26 cellular contexts compared by ENCODE assay signal in genomic region chr10:105189464-105189800, GRCh38.
DNase-seq lines count a peak whose midpoint lies in the region; TF ChIP-seq lines count a peak whose summit lies in the region.
"Had no signal": no experiment of that assay in that cellular context is flagged by ENCODE, and none has a peak within 500 bp of the region (broad histone marks: within the 10 kb centered on the region; RNA-seq: fewer than 3 reads in every experiment).

No MANE protein-coding gene starts in this region.

- CTCF ChIA-PET in mammary epithelial cell (lab: Charles Lee; ENCODE audit: low non-redundant PET): no interaction called here

- H3K4me2 ChIP-seq in mammary epithelial cell (ENCODE audit: insufficient read depth, low read depth, low read length): no peak overlapping the region

- H3K36me3 ChIP-seq in mammary epithelial cell (ENCODE audit: insufficient read depth, low read length) (no peaks in the 10 kb centered on the region), esophagus muscularis mucosa (no peaks in the 10 kb centered on the region)
- H3K36me3 ChIP-seq: HAP-1, Peyer's patch, SJSA1, transverse colon had no signal

- 82% methylated on average over 2 of the region's 2 CpGs for WGBS in mammary epithelial cell (ENCODE audit: low coverage, missing lambda C conversion rate)
- 100% methylated on average over 2 of the region's 2 CpGs for whole genome bisulfite sequencing in esophagus muscularis mucosa

- no peaks in the 10 kb centered on the region for H4K20me1 ChIP-seq in mammary epithelial cell (ENCODE audit: insufficient read depth, low read length)

- H3K27ac ChIP-seq in mammary epithelial cell (ENCODE audit: insufficient read depth, low read depth, low read length) (peak overlapping the region; percentile 11), esophagus muscularis mucosa (replicated peaks in 1 of 4) (no peak overlapping the region)
- H3K27ac ChIP-seq: Peyer's patch, SJSA1, transverse colon had no signal

- H3K4me1 ChIP-seq in mammary epithelial cell (ENCODE audit: insufficient read depth, low read length) (peaks cover 14% of the 10 kb centered on the region), esophagus muscularis mucosa (peaks cover 0 to 14% (median 5%) of the 10 kb centered on the region in 4 donors)
- H3K4me1 ChIP-seq: HAP-1, Peyer's patch, SJSA1, transverse colon had no signal

- TF ChIP-seq POLR2A in esophagus muscularis mucosa (IDR thresholded peaks at IDR 0.05; ENCODE audit: low read depth): no peak

- TF ChIP-seq EP300 in esophagus muscularis mucosa (IDR thresholded peaks at IDR 0.05): no peak

- TF ChIP-seq CTCF in mammary epithelial cell (conservative IDR thresholded peaks at IDR 0.05 in 1 of 2, IDR thresholded peaks at IDR 0.05 in 1 of 2; ENCODE audit: extremely low read depth in 1 of 2, insufficient read depth in 1 of 2, low read depth in 1 of 2, low read length in 2 of 2) (no peak), esophagus muscularis mucosa (IDR thresholded peaks at IDR 0.05) (no peak)

- in situ Hi-C loops in mammary epithelial cell (cut with MboI; ENCODE audit: low sequenced_read_pairs in 2 of 2): no loop called here

- H3K79me2 ChIP-seq in mammary epithelial cell (ENCODE audit: insufficient read depth, low read length): no peaks in the 10 kb centered on the region

- H3K4me3 ChIP-seq in mammary epithelial cell (replicated peaks in 1 of 3; ENCODE audit: insufficient read depth in 1 of 3, low read depth in 2 of 3, low read length in 3 of 3): no peak overlapping the region
- no peak overlapping the region for H3K4me3 ChIP-seq in esophagus muscularis mucosa
- H3K4me3 ChIP-seq: HAP-1, Peyer's patch, SJSA1, transverse colon had no signal

- H3K9me3 ChIP-seq in mammary epithelial cell (replicated peaks; ENCODE audit: insufficient read depth, low read length) (no peaks in the 10 kb centered on the region), esophagus muscularis mucosa (no peaks in the 10 kb centered on the region)
- H3K9me3 ChIP-seq: HAP-1, Peyer's patch, SJSA1, transverse colon had no signal

- H3K9ac ChIP-seq in mammary epithelial cell (ENCODE audit: insufficient read depth, low read length): no peak overlapping the region

- intact Hi-C loops in mammary epithelial cell (cut with micrococcal nuclease) (no loop called here), esophagus muscularis mucosa (cut with DNase I) (no loop called here)

- dilution Hi-C loops in mammary epithelial cell (cut with HindIII; ENCODE audit: low sequenced_read_pairs): no loop called here

- no peak overlapping the region for H2AFZ ChIP-seq in mammary epithelial cell (ENCODE audit: low read depth, low read length)

- H3K27me3 ChIP-seq in mammary epithelial cell (ENCODE audit: insufficient read depth, low read length) (no peaks in the 10 kb centered on the region), esophagus muscularis mucosa (no peaks in the 10 kb centered on the region)
- H3K27me3 ChIP-seq: Peyer's patch, SJSA1, transverse colon had no signal

- DNase-seq in AG08395 (ENCODE audit: low spot score) (peak; percentile 2), HT1080 (ENCODE audit: low read depth) (peak; percentile 76), mammary epithelial cell (peak; percentile 56), kidney glomerular epithelial cell (lab: John Stamatoyannopoulos, UW) (peak; percentile 46), DMS79 treated with DMSO at 0.1 percent for 48 hours (lab: John Stamatoyannopoulos, UW) (no peak), H4 (ENCODE audit: low spot score) (no peak), SHP77 (lab: John Stamatoyannopoulos, UW) (no peak), esophagus muscularis mucosa (ENCODE audit: extremely low spot score) (no peak)
- DNase-seq: activated CD4-positive, alpha-beta memory T cell treated with anti-CD3 and anti-CD28 coated beads, Interleukin-2, amount 10 ng/mL, durations not matched to agents 7 days and 5 days; activated CD4-positive, CD25-positive, alpha-beta regulatory T cell; activated CD8-positive, alpha-beta memory T cell treated with anti-CD3 and anti-CD28 coated beads, Interleukin-2, amount 50 U/mL, for 48 hours; activated naive CD4-positive, alpha-beta T cell treated with anti-CD3 and anti-CD28 coated beads, Interleukin-2, amount 10 ng/mL, durations not matched to agents 7 days and 5 days; amniotic stem cell; endodermal cell; NCI-H1105 treated with DMSO at 0.1 percent for 48 hours; NCI-H2029 treated with DMSO at 0.1 percent for 48 hours; NCI-H2227 treated with DMSO at 0.1 percent for 48 hours; Peyer's patch; retina; small intestine; stimulated activated CD4-positive, alpha-beta T cell treated with anti-CD3 and anti-CD28 coated beads, Interleukin-1b, Interleukin-23, amount 100 ng/mL, for 48 hours; stimulated activated CD8-positive, alpha-beta memory T cell treated with anti-CD3 and anti-CD28 coated beads, Interleukin-4, amount 100 ng/mL, for 48 hours; T-cell; transverse colon had no signal

- BruUV-seq in mammary epithelial cell (replicated peaks; lab: Mats Ljungman, UMichigan): no TSS peak

Comparison
In these comparisons a context has a peak if more than half of its experiments do, and no peak if none do; other contexts are left out.
1. DNase-seq: peak in AG08395 (single experiment), HT1080 (single experiment), mammary epithelial cell (single experiment) and kidney glomerular epithelial cell (single experiment); none in DMS79 treated with DMSO at 0.1 percent for 48 hours (single experiment), H4 (single experiment), SHP77 (0 of 2) and esophagus muscularis mucosa (single experiment).